In genomic region chr16:30077656-30078055, GRCh38 we compare ENCODE assay signal across 2 cellular contexts.
A peak's percentile ranks its signal among the peaks of the same experiment; 100 is the strongest.
TF ChIP-seq lines count a peak whose summit lies in the region.

No MANE protein-coding gene starts in this region.

TF ChIP-seq in IMR-90, 13 proteins besides CTCF, POLR2A, EP300 and RAD21:
- TF ChIP-seq RFX5 (IDR thresholded peaks at IDR 0.05; ENCODE audit: low read depth, low read length) (no peak), BHLHE40 (IDR thresholded peaks at IDR 0.05; ENCODE audit: low read depth, low read length) (peak; percentile 22; the same call in 1 of the 2 replicates)

TF ChIP-seq in neural cell, 6 proteins besides CTCF, POLR2A, EP300 and RAD21:
- TF ChIP-seq POLR2AphosphoS5 (IDR thresholded peaks at IDR 0.05): no peak
- no peak for TF ChIP-seq EZH2 (IDR thresholded peaks at IDR 0.05; ENCODE audit: borderline replicate concordance, insufficient read depth, low read length, poor library complexity, severe bottlenecking)
- no peak for TF ChIP-seq TAF1 (IDR thresholded peaks at IDR 0.05; ENCODE audit: low read depth)
- TF ChIP-seq SMC3 (conservative IDR thresholded peaks at IDR 0.05; ENCODE audit: poor library complexity): no peak
- TF ChIP-seq, protein P1, sequence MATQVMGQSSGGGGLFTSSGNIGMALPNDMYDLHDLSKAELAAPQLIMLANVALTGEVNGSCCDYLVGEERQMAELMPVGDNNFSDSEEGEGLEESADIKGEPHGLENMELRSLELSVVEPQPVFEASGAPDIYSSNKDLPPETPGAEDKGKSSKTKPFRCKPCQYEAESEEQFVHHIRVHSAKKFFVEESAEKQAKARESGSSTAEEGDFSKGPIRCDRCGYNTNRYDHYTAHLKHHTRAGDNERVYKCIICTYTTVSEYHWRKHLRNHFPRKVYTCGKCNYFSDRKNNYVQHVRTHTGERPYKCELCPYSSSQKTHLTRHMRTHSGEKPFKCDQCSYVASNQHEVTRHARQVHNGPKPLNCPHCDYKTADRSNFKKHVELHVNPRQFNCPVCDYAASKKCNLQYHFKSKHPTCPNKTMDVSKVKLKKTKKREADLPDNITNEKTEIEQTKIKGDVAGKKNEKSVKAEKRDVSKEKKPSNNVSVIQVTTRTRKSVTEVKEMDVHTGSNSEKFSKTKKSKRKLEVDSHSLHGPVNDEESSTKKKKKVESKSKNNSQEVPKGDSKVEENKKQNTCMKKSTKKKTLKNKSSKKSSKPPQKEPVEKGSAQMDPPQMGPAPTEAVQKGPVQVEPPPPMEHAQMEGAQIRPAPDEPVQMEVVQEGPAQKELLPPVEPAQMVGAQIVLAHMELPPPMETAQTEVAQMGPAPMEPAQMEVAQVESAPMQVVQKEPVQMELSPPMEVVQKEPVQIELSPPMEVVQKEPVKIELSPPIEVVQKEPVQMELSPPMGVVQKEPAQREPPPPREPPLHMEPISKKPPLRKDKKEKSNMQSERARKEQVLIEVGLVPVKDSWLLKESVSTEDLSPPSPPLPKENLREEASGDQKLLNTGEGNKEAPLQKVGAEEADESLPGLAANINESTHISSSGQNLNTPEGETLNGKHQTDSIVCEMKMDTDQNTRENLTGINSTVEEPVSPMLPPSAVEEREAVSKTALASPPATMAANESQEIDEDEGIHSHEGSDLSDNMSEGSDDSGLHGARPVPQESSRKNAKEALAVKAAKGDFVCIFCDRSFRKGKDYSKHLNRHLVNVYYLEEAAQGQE (IDR thresholded peaks at IDR 0.05; ENCODE audit: borderline replicate concordance): no peak
- TF ChIP-seq MXI1 (conservative IDR thresholded peaks at IDR 0.05; ENCODE audit: poor library complexity, severe bottlenecking): no peak
